ENCODE assay signal across 14 cellular contexts in genomic region chr1:94798054-94798453, GRCh38.
"Had no signal": no experiment of that assay in that cellular context is flagged by ENCODE, and none has a peak within 500 bp of the region (broad histone marks: within the 10 kb centered on the region; RNA-seq: fewer than 3 reads in every experiment).

No MANE protein-coding gene starts in this region.

- H3K27me3 Mint-ChIP-seq: effector memory CD8-positive, alpha-beta T cell; stimulated activated naive CD8-positive, alpha-beta T cell treated with anti-CD3 and anti-CD28 coated beads, Interleukin-15, Interleukin-2, amounts not matched to agents 100 ng/mL and 50 ng/mL, for 24 hours; type B pancreatic cell had no signal

- H3K4me3 Mint-ChIP-seq: effector memory CD8-positive, alpha-beta T cell; nephron progenitor cell; stimulated activated naive CD8-positive, alpha-beta T cell treated with anti-CD3 and anti-CD28 coated beads, Interleukin-15, Interleukin-2, amounts not matched to agents 100 ng/mL and 50 ng/mL, for 24 hours; type B pancreatic cell had no signal

- H3K36me3 ChIP-seq: prostate gland, suprapubic skin had no signal

- H3K9me3 Mint-ChIP-seq: effector memory CD8-positive, alpha-beta T cell; nephron progenitor cell; stimulated activated naive CD8-positive, alpha-beta T cell treated with anti-CD3 and anti-CD28 coated beads, Interleukin-15, Interleukin-2, amounts not matched to agents 100 ng/mL and 50 ng/mL, for 24 hours had no signal

- H3K4me3 ChIP-seq: prostate gland, suprapubic skin had no signal

- H3K9me3 ChIP-seq: prostate gland, suprapubic skin had no signal

- H3K27ac ChIP-seq: foreskin keratinocyte, prostate gland, suprapubic skin, VCaP had no signal

- H3K27ac Mint-ChIP-seq: effector memory CD8-positive, alpha-beta T cell; nephron progenitor cell; stimulated activated naive CD8-positive, alpha-beta T cell treated with anti-CD3 and anti-CD28 coated beads, Interleukin-15, Interleukin-2, amounts not matched to agents 100 ng/mL and 50 ng/mL, for 24 hours; type B pancreatic cell had no signal

- DNase-seq: activated CD4-positive, alpha-beta T cell treated with anti-CD3 and anti-CD28 coated beads, Interleukin-2, amount 50 U/mL, for 48 hours; activated effector memory CD4-positive, alpha-beta T cell treated with Interleukin-2 at 50 U/mL for 16 hours; activated naive CD4-positive, alpha-beta T cell treated with anti-CD3 and anti-CD28 coated beads, Interleukin-2, amount 50 U/mL, for 16 hours; dermis blood vessel endothelial cell; effector memory CD8-positive, alpha-beta T cell; foreskin keratinocyte; left ventricle myocardium superior; nephron progenitor cell; right cardiac atrium had no signal

- H3K27me3 ChIP-seq: foreskin keratinocyte, suprapubic skin had no signal

- ATAC-seq: effector memory CD8-positive, alpha-beta T cell; foreskin keratinocyte; left ventricle myocardium superior; right cardiac atrium had no signal
